ENCODE assay signal across 8 cellular contexts in genomic region chr10:16437540-16437894, GRCh38. TPM values are rescaled to one million over a fixed set of nuclear protein-coding genes. Genes with fewer than 3 reads are reported as not detected.
DNase-seq lines count a peak whose midpoint lies in the region; ATAC-seq and TF ChIP-seq lines count a peak whose summit lies in the region.

No MANE protein-coding gene starts in this region.

- H3K27me3 Mint-ChIP-seq in natural killer cell (ENCODE audit: low read depth in 2 of 2) = no peaks in the 10 kb centered on the region

- DNase-seq in BJ (ENCODE audit: low read depth) (no peak), choroid plexus epithelial cell (ENCODE audit: low read depth) (no peak), natural killer cell (no peak), HEK293T (ENCODE audit: extremely low spot score) (no peak), NCI-H226 (no peak)

- H3K36me3 ChIP-seq in BJ (ENCODE audit: control insufficient read depth, insufficient read depth, low read length) (no peaks in the 10 kb centered on the region), KMS-11 (ENCODE audit: insufficient read depth) (no peaks in the 10 kb centered on the region)

- H3K27me3 ChIP-seq in BJ (ENCODE audit: control insufficient read depth, insufficient read depth, low read length) = no peaks in the 10 kb centered on the region; the same call in none of the 2 replicates
- no peaks in the 10 kb centered on the region for H3K27me3 ChIP-seq in KMS-11 (ENCODE audit: insufficient read depth, low read depth)

- POLR2A ChIA-PET in BJ (lab: Charles Lee) (interaction anchor here (0.6 kb wide), 1 partner anchor 879 kb away, joined by 5 read pairs; no protein-coding TSS in a partner anchor), HEK293T (lab: Yijun Ruan, JAX) (interaction anchor here (0.8 kb wide), 1 partner anchor 29 kb away, joined by 3 read pairs; no protein-coding TSS in a partner anchor)

- peaks cover 29% of the 10 kb centered on the region for H3K4me1 ChIP-seq in KMS-11 (ENCODE audit: low read depth, poor library complexity, severe bottlenecking)

- H3K9me3 Mint-ChIP-seq in natural killer cell = no peaks in the 10 kb centered on the region

- intact Hi-C loops in natural killer cell (cut with micrococcal nuclease) = loop anchor here (2.0 kb wide), 2 partner anchors 33 to 379 kb away; partner anchors contain the start of gene RSU1

- H3K4me3 ChIP-seq in BJ (ENCODE audit: low read depth, low read length) = peak overlapping the region; percentile 69
- H3K4me3 ChIP-seq in KMS-11 (IDR thresholded peaks at IDR 0.05; ENCODE audit: insufficient read depth, low read depth, low read length) = no peak overlapping the region
- peak overlapping the region; percentile 69 for H3K4me3 ChIP-seq in choroid plexus epithelial cell (ENCODE audit: low read depth, low read length)

- H3K4me2 ChIP-seq in KMS-11 = peak overlapping the region; percentile 61

- H3K4me1 Mint-ChIP-seq in natural killer cell = peaks cover 47 to 50% of the 10 kb centered on the region in 2 donors

- peak overlapping the region; percentile 82 to 93 for H3K27ac Mint-ChIP-seq in natural killer cell

- no peaks in the 10 kb centered on the region for H4K20me1 ChIP-seq in KMS-11 (ENCODE audit: insufficient read depth)

- peak overlapping the region; percentile 63 for H3K27ac ChIP-seq in KMS-11

- peak overlapping the region; percentile 91 for H3K4me3 Mint-ChIP-seq in natural killer cell

- peak overlapping the region; percentile 76 for H2AFZ ChIP-seq in KMS-11 (ENCODE audit: low read depth)

- H3K9ac ChIP-seq in KMS-11 = peak overlapping the region; percentile 77

- ATAC-seq in natural killer cell = no peak
- no peak for ATAC-seq in GM19397 (IDR thresholded peaks at IDR 0.05; ENCODE audit: unreplicated experiment)
- ATAC-seq in HG03457 (IDR thresholded peaks at IDR 0.05; ENCODE audit: unreplicated experiment) = no peak

- no peak for TF ChIP-seq CTCF in BJ (IDR thresholded peaks at IDR 0.05; ENCODE audit: insufficient read depth, low read depth, low read length)
- no peak for TF ChIP-seq CTCF in KMS-11 (conservative IDR thresholded peaks at IDR 0.05; ENCODE audit: low read depth, low read length)
- TF ChIP-seq CTCF in choroid plexus epithelial cell (conservative IDR thresholded peaks at IDR 0.05; ENCODE audit: low read depth, low read length) = no peak
- TF ChIP-seq CTCF in natural killer cell (IDR thresholded peaks at IDR 0.05) = no peak

- peaks cover 38% of the 10 kb centered on the region for H3K79me2 ChIP-seq in KMS-11 (ENCODE audit: insufficient read depth, low read depth)

- CTCF ChIA-PET in BJ (lab: Yijun Ruan, JAX) (no interaction called here), HEK293T (lab: Yijun Ruan, JAX) (interaction anchor here (0.6 to 1.2 kb wide), 2 partner anchors 21 to 35 kb away, joined by 3 read pairs; no protein-coding TSS in a partner anchor)

- no peaks in the 10 kb centered on the region for H3K36me3 Mint-ChIP-seq in natural killer cell

TF ChIP-seq in HEK293T, 16 proteins besides CTCF, POLR2A, EP300 and RAD21:
- TF ChIP-seq, protein P1, sequence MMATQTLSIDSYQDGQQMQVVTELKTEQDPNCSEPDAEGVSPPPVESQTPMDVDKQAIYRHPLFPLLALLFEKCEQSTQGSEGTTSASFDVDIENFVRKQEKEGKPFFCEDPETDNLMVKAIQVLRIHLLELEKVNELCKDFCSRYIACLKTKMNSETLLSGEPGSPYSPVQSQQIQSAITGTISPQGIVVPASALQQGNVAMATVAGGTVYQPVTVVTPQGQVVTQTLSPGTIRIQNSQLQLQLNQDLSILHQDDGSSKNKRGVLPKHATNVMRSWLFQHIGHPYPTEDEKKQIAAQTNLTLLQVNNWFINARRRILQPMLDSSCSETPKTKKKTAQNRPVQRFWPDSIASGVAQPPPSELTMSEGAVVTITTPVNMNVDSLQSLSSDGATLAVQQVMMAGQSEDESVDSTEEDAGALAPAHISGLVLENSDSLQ (IDR thresholded peaks at IDR 0.05) = no peak
- no peak for TF ChIP-seq SUZ12 (IDR thresholded peaks at IDR 0.05)

RNA-seq across cellular contexts. Expression of gene PTER, which starts 0.7 kb away (rescaled TPM):
- polyA plus RNA-seq in BJ (2011; rRNA removed) = 9.3 and 15.2 TPM in 2 replicates
- 6.1 and 9.5 TPM in 2 replicates for polyA minus RNA-seq in BJ (2011; rRNA and poly(A)+ RNA removed)
- 10 to 100 TPM; 12.8 to 21.9 (median 21.5) TPM for total RNA-seq in natural killer cell
